ENCODE assay signal across 23 cellular contexts in genomic region chr5:173785866-173786265, GRCh38.
"Had no signal": no experiment of that assay in that cellular context is flagged by ENCODE, and none has a peak within 500 bp of the region (broad histone marks: within the 10 kb centered on the region; RNA-seq: fewer than 3 reads in every experiment).

No MANE protein-coding gene starts in this region.

- DNase-seq: activated CD4-positive, alpha-beta memory T cell treated with anti-CD3 and anti-CD28 coated beads, Interleukin-2, amount 10 ng/mL, durations not matched to agents 7 days and 5 days; activated CD4-positive, alpha-beta T cell treated with anti-CD3 and anti-CD28 coated beads for 4 hours; activated gamma-delta T cell; activated naive CD8-positive, alpha-beta T cell treated with anti-CD3 and anti-CD28 coated beads for 36 hours; activated T-cell treated with anti-CD3 and anti-CD28 coated beads, Interleukin-2, amount 50 U/mL, for 48 hours; amygdala; brain microvascular endothelial cell; effector CD4-positive, alpha-beta T cell; foreskin fibroblast; kidney glomerular epithelial cell; left ventricle myocardium superior; mesenchymal stem cell; naive thymus-derived CD8-positive, alpha-beta T cell; nucleus accumbens; small intestine; stimulated activated CD4-positive, alpha-beta T cell treated with anti-CD3 and anti-CD28 coated beads, Interleukin-4, amount 100 ng/mL, for 4 hours; T-helper 2 cell; upper lobe of right lung had no signal

- H3K36me3 Mint-ChIP-seq: naive thymus-derived CD8-positive, alpha-beta T cell; WTC11 had no signal

- H3K9me3 Mint-ChIP-seq: activated CD4-positive, alpha-beta memory T cell treated with anti-CD3 and anti-CD28 coated beads, Interleukin-2, amount 10 ng/mL, durations not matched to agents 7 days and 5 days; central memory CD8-positive, alpha-beta T cell; naive thymus-derived CD8-positive, alpha-beta T cell; stimulated activated naive CD8-positive, alpha-beta T cell treated with anti-CD3 and anti-CD28 coated beads, Interleukin-15, Interleukin-2, amounts not matched to agents 100 ng/mL and 50 ng/mL, for 24 hours; WTC11 had no signal

- H3K27me3 ChIP-seq: brain microvascular endothelial cell, right atrium auricular region, upper lobe of right lung had no signal

- ATAC-seq: left ventricle myocardium superior; naive thymus-derived CD8-positive, alpha-beta T cell; upper lobe of right lung had no signal

- H3K9me3 ChIP-seq: right atrium auricular region, upper lobe of right lung had no signal

- H3K27ac ChIP-seq: brain microvascular endothelial cell, coronary artery, right atrium auricular region, upper lobe of right lung had no signal

- H3K4me3 ChIP-seq: coronary artery, right atrium auricular region, upper lobe of right lung had no signal

- H3K4me3 Mint-ChIP-seq: activated CD4-positive, alpha-beta memory T cell treated with anti-CD3 and anti-CD28 coated beads, Interleukin-2, amount 10 ng/mL, durations not matched to agents 7 days and 5 days; activated naive CD8-positive, alpha-beta T cell treated with anti-CD3 and anti-CD28 coated beads for 36 hours; central memory CD8-positive, alpha-beta T cell; naive thymus-derived CD8-positive, alpha-beta T cell; stimulated activated naive CD8-positive, alpha-beta T cell treated with anti-CD3 and anti-CD28 coated beads, Interleukin-15, Interleukin-2, amounts not matched to agents 100 ng/mL and 50 ng/mL, for 24 hours; WTC11 had no signal

- H3K27ac Mint-ChIP-seq: activated CD4-positive, alpha-beta memory T cell treated with anti-CD3 and anti-CD28 coated beads, Interleukin-2, amount 10 ng/mL, durations not matched to agents 7 days and 5 days; activated naive CD8-positive, alpha-beta T cell treated with anti-CD3 and anti-CD28 coated beads for 36 hours; stimulated activated naive CD8-positive, alpha-beta T cell treated with anti-CD3 and anti-CD28 coated beads, Interleukin-15, Interleukin-2, amounts not matched to agents 100 ng/mL and 50 ng/mL, for 24 hours; WTC11 had no signal

- H3K27me3 Mint-ChIP-seq: activated CD4-positive, alpha-beta memory T cell treated with anti-CD3 and anti-CD28 coated beads, Interleukin-2, amount 10 ng/mL, durations not matched to agents 7 days and 5 days; activated naive CD8-positive, alpha-beta T cell treated with anti-CD3 and anti-CD28 coated beads for 36 hours; naive thymus-derived CD8-positive, alpha-beta T cell; stimulated activated naive CD8-positive, alpha-beta T cell treated with anti-CD3 and anti-CD28 coated beads, Interleukin-15, Interleukin-2, amounts not matched to agents 100 ng/mL and 50 ng/mL, for 24 hours had no signal

- H3K36me3 ChIP-seq: brain microvascular endothelial cell, right atrium auricular region, upper lobe of right lung had no signal
